In the genomic region with DNA sequence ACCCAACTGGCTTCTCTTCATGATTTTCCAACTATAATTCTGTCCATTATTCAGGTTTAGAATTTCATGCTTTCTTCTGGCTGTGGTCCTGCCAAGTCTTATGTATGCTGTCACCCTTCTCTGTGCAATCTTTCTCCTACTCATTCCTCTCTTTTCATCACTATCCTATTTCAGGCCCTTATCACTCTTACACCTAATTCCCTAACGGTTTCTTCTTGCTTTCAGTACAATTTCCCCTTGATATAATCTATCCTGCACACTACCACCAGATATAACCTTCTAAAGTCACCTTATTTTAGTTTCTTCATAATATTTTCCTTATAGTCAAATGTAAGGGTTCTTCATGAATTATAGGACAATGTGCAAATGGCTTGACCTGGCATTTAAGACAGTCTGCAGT, we compare ENCODE assay signal across 18 cellular contexts.
DNase-seq lines count a peak whose midpoint lies in the region; ATAC-seq and TF ChIP-seq lines count a peak whose summit lies in the region.
"Had no signal": no experiment of that assay in that cellular context is flagged by ENCODE, and none has a peak within 500 bp of the region (broad histone marks: within the 10 kb centered on the region; RNA-seq: fewer than 3 reads in every experiment).

No MANE protein-coding gene starts in this region.

- H3K4me3 Mint-ChIP-seq in activated T-helper 1 cell treated with anti-CD3 and anti-CD28 coated beads, Interleukin-12 subunit alpha, Interleukin-12 subunit beta, Interleukin-2, Interleukin-4 antibody, amounts not matched to agents 30 ng/mL and 10 ng/mL and 1 ng/mL, durations not matched to agents 14 hours and 24 hours and 36 hours: no peak overlapping the region
- no peak overlapping the region for H3K4me3 Mint-ChIP-seq in natural killer cell treated with Interleukin-12 subunit alpha and Interleukin-12 subunit beta and Interleukin-15 and Interleukin-18, amount 100 ng/mL, for 72 hours
- H3K4me3 Mint-ChIP-seq: CD14-positive monocyte had no signal

- no peaks in the 10 kb centered on the region for H3K27me3 Mint-ChIP-seq in activated T-helper 1 cell treated with anti-CD3 and anti-CD28 coated beads, Interleukin-12 subunit alpha, Interleukin-12 subunit beta, Interleukin-2, Interleukin-4 antibody, amounts not matched to agents 30 ng/mL and 10 ng/mL and 1 ng/mL, durations not matched to agents 14 hours and 24 hours and 36 hours (ENCODE audit: insufficient read depth)
- H3K27me3 Mint-ChIP-seq in natural killer cell treated with Interleukin-12 subunit alpha and Interleukin-12 subunit beta and Interleukin-15 and Interleukin-18, amount 100 ng/mL, for 72 hours: no peaks in the 10 kb centered on the region

- H3K27me3 ChIP-seq in left ventricle myocardium inferior (ENCODE audit: low read depth) (no peaks in the 10 kb centered on the region), hepatocyte (no peaks in the 10 kb centered on the region)

- H3K4me3 ChIP-seq in left ventricle myocardium inferior: no peak overlapping the region
- H3K4me3 ChIP-seq in hepatocyte: no peak overlapping the region

- peaks cover 78% of the 10 kb centered on the region for H3K4me1 Mint-ChIP-seq in activated T-helper 1 cell treated with anti-CD3 and anti-CD28 coated beads, Interleukin-12 subunit alpha, Interleukin-12 subunit beta, Interleukin-2, Interleukin-4 antibody, amounts not matched to agents 30 ng/mL and 10 ng/mL and 1 ng/mL, durations not matched to agents 14 hours and 24 hours and 36 hours (ENCODE audit: low read depth)
- peaks cover 63 to 65% of the 10 kb centered on the region in 2 donors for H3K4me1 Mint-ChIP-seq in natural killer cell treated with Interleukin-12 subunit alpha and Interleukin-12 subunit beta and Interleukin-15 and Interleukin-18, amount 100 ng/mL, for 72 hours (ENCODE audit: low read depth in 2 of 2)

- peaks cover 17% of the 10 kb centered on the region for H3K9me3 Mint-ChIP-seq in activated T-helper 1 cell treated with anti-CD3 and anti-CD28 coated beads, Interleukin-12 subunit alpha, Interleukin-12 subunit beta, Interleukin-2, Interleukin-4 antibody, amounts not matched to agents 30 ng/mL and 10 ng/mL and 1 ng/mL, durations not matched to agents 14 hours and 24 hours and 36 hours
- H3K9me3 Mint-ChIP-seq in natural killer cell treated with Interleukin-12 subunit alpha and Interleukin-12 subunit beta and Interleukin-15 and Interleukin-18, amount 100 ng/mL, for 72 hours: no peaks in the 10 kb centered on the region

- H3K36me3 Mint-ChIP-seq in activated T-helper 1 cell treated with anti-CD3 and anti-CD28 coated beads, Interleukin-12 subunit alpha, Interleukin-12 subunit beta, Interleukin-2, Interleukin-4 antibody, amounts not matched to agents 30 ng/mL and 10 ng/mL and 1 ng/mL, durations not matched to agents 14 hours and 24 hours and 36 hours (ENCODE audit: low read depth): peaks cover 69% of the 10 kb centered on the region
- peaks cover 37% of the 10 kb centered on the region for H3K36me3 Mint-ChIP-seq in natural killer cell treated with Interleukin-12 subunit alpha and Interleukin-12 subunit beta and Interleukin-15 and Interleukin-18, amount 100 ng/mL, for 72 hours

- H3K27ac Mint-ChIP-seq in activated T-helper 1 cell treated with anti-CD3 and anti-CD28 coated beads, Interleukin-12 subunit alpha, Interleukin-12 subunit beta, Interleukin-2, Interleukin-4 antibody, amounts not matched to agents 30 ng/mL and 10 ng/mL and 1 ng/mL, durations not matched to agents 14 hours and 24 hours and 36 hours: peak overlapping the region; percentile 64
- peak overlapping the region; percentile 72 to 90 for H3K27ac Mint-ChIP-seq in natural killer cell treated with Interleukin-12 subunit alpha and Interleukin-12 subunit beta and Interleukin-15 and Interleukin-18, amount 100 ng/mL, for 72 hours

- H3K79me2 ChIP-seq in hepatocyte: peaks cover 63% of the 10 kb centered on the region

- H3K27ac ChIP-seq in left ventricle myocardium inferior (replicated peaks): no peak overlapping the region
- H3K27ac ChIP-seq in hepatocyte: no peak overlapping the region

- TF ChIP-seq CTCF in left ventricle myocardium inferior (IDR thresholded peaks at IDR 0.05; ENCODE audit: borderline replicate concordance) (no peak), hepatocyte (IDR thresholded peaks at IDR 0.05; ENCODE audit: poor library complexity) (no peak)

- no peaks in the 10 kb centered on the region for H3K9me2 ChIP-seq in hepatocyte (replicated peaks; ENCODE audit: insufficient read depth)

- H3K36me3 ChIP-seq in left ventricle myocardium inferior (peaks cover 10% of the 10 kb centered on the region), hepatocyte (replicated peaks; ENCODE audit: insufficient read depth, low read depth) (no peaks in the 10 kb centered on the region)

- WGBS in hepatocyte (ENCODE audit: low lambda C conversion rate, missing lambda C conversion rate): 60% methylated on average over 1 of the region's 1 CpG

- H3K4me2 ChIP-seq in hepatocyte: no peak overlapping the region

- intact Hi-C loops in left ventricle myocardium superior (cut with micrococcal nuclease): no loop called here
- intact Hi-C loops in left ventricle myocardium inferior (cut with micrococcal nuclease): no loop called here
- intact Hi-C loops in activated T-helper 1 cell treated with anti-CD3 and anti-CD28 coated beads, Interleukin-12 subunit alpha, Interleukin-12 subunit beta, Interleukin-2, Interleukin-4 antibody, amounts not matched to agents 30 ng/mL and 10 ng/mL and 1 ng/mL, durations not matched to agents 14 hours and 24 hours and 36 hours (cut with micrococcal nuclease): no loop called here

- no peaks in the 10 kb centered on the region for H4K20me1 ChIP-seq in hepatocyte (ENCODE audit: insufficient read depth, poor library complexity, severe bottlenecking)

- H2AFZ ChIP-seq in hepatocyte: no peak overlapping the region

- no peak for DNase-seq in left ventricle myocardium superior
- no peak for DNase-seq in left ventricle myocardium inferior
- DNase-seq in activated T-helper 1 cell treated with anti-CD3 and anti-CD28 coated beads, Interleukin-12 subunit alpha, Interleukin-12 subunit beta, Interleukin-2, Interleukin-4 antibody, amounts not matched to agents 30 ng/mL and 10 ng/mL and 1 ng/mL, durations not matched to agents 14 hours and 24 hours and 36 hours (ENCODE audit: low spot score): no peak
- no peak for DNase-seq in natural killer cell treated with Interleukin-12 subunit alpha and Interleukin-12 subunit beta and Interleukin-15 and Interleukin-18, amount 100 ng/mL, for 72 hours (ENCODE audit: low spot score)
- DNase-seq in hepatocyte (ENCODE audit: low spot score): no peak
- no peak for DNase-seq in NCI-H748 (lab: John Stamatoyannopoulos, UW; ENCODE audit: unreplicated experiment)
- DNase-seq in kidney glomerular epithelial cell (lab: John Stamatoyannopoulos, UW): no peak
- DNase-seq: DMS 273 treated with DMSO at 0.1 percent for 48 hours, DND-41, KBM-7, NCI-H1105, NCI-H1694, NCI-H2081 treated with DMSO at 0.1 percent for 48 hours, NCI-H748 treated with DMSO at 0.1 percent for 48 hours, OCI-M1, SHP77 had no signal

- H3K4me1 ChIP-seq in left ventricle myocardium inferior (peaks cover 29% of the 10 kb centered on the region), hepatocyte (ENCODE audit: insufficient read depth) (peaks cover 4% of the 10 kb centered on the region)

- peaks cover 12% of the 10 kb centered on the region for H3K9me3 ChIP-seq in left ventricle myocardium inferior (replicated peaks)
- H3K9me3 ChIP-seq in hepatocyte (ENCODE audit: low read depth): no peaks in the 10 kb centered on the region

- peak; percentile 44 for ATAC-seq in left ventricle myocardium superior
- no peak for ATAC-seq in natural killer cell treated with Interleukin-12 subunit alpha and Interleukin-12 subunit beta and Interleukin-15 and Interleukin-18, amount 100 ng/mL, for 72 hours
- ATAC-seq: HepG2 had no signal
